In genomic region chr2:230636684-230637271, GRCh38 we compare ENCODE assay signal across 16 cellular contexts.
DNase-seq lines count a peak whose midpoint lies in the region; ATAC-seq, FAIRE-seq and TF ChIP-seq lines count a peak whose summit lies in the region.
"Had no signal": no experiment of that assay in that cellular context is flagged by ENCODE, and none has a peak within 500 bp of the region (broad histone marks: within the 10 kb centered on the region; RNA-seq: fewer than 3 reads in every experiment).

No MANE protein-coding gene starts in this region.

- no peaks in the 10 kb centered on the region for H3K9me3 ChIP-seq in GM12878 (replicated peaks; ENCODE audit: control insufficient read depth, insufficient read depth, low read length)
- H3K9me3 ChIP-seq: gastroesophageal sphincter, transverse colon had no signal

- BruUV-seq in GM12878 (replicated peaks; lab: Mats Ljungman, UMichigan), result no TSS peak

- no peaks in the 10 kb centered on the region for H3K79me2 ChIP-seq in GM12878 (ENCODE audit: control insufficient read depth, insufficient read depth, low read length)
- H3K79me2 ChIP-seq: parathyroid adenoma had no signal

- no peak overlapping the region for H3K4me3 Mint-ChIP-seq in activated CD4-positive, alpha-beta T cell treated with anti-CD3 and anti-CD28 coated beads for 36 hours

- 8% methylated on average over 6 of the region's 6 CpGs for WGBS in GM12878 (ENCODE audit: insufficient coverage, insufficient replicate concordance, low lambda C conversion rate, missing lambda C conversion rate)

- TF ChIP-seq POLR2A in GM12878 (IDR thresholded peaks at IDR 0.05; ENCODE audit: low read depth, low read length), result no peak

- in situ Hi-C loops in GM12878 (cut with MboI), result no loop called here

- no peaks in the 10 kb centered on the region for H3K27me3 ChIP-seq in GM12878 (replicated peaks in 1 of 2; ENCODE audit: control insufficient read depth in 2 of 2, insufficient read depth in 2 of 2, low read length in 1 of 2)
- H3K27me3 ChIP-seq: gastroesophageal sphincter, transverse colon had no signal

- H3K9me3 Mint-ChIP-seq in activated CD4-positive, alpha-beta T cell treated with anti-CD3 and anti-CD28 coated beads for 36 hours (ENCODE audit: low read depth), result no peaks in the 10 kb centered on the region

- POLR2A ChIA-PET in activated CD4-positive, alpha-beta T cell treated with anti-CD3 and anti-CD28 coated beads for 36 hours (lab: Charles Lee), result no interaction called here
- POLR2A ChIA-PET in GM12878 (lab: Charles Lee), result interaction anchor here (0.5 to 6.1 kb wide), 10 partner anchors 13 to 665 kb away, joined by 3 to 45 read pairs (median 6); no protein-coding TSS in a partner anchor

- peak overlapping the region; percentile 41; the same call in 1 of the 2 replicates for H2AFZ ChIP-seq in GM12878 (ENCODE audit: control insufficient read depth, low read depth, low read length)
- H2AFZ ChIP-seq: parathyroid adenoma had no signal

- H3K4me1 ChIP-seq in GM12878 (ENCODE audit: control insufficient read depth, insufficient read depth, low read length), result peaks cover 14% of the 10 kb centered on the region
- H3K4me1 ChIP-seq: gastroesophageal sphincter, parathyroid adenoma, transverse colon had no signal

- H3K27me3 Mint-ChIP-seq in activated CD4-positive, alpha-beta T cell treated with anti-CD3 and anti-CD28 coated beads for 36 hours, result no peaks in the 10 kb centered on the region

- H3K36me3 ChIP-seq in GM12878 (ENCODE audit: control insufficient read depth in 2 of 2, insufficient read depth in 2 of 2, low read length in 1 of 2), result no peaks in the 10 kb centered on the region
- H3K36me3 ChIP-seq: gastroesophageal sphincter, transverse colon had no signal

- RAD21 ChIA-PET in GM12878 (lab: Charles Lee; ENCODE audit: unreplicated experiment), result interaction anchor here (0.5 to 4.5 kb wide), 14 partner anchors 12 to 160 kb away, joined by 3 to 49 read pairs (median 8); no protein-coding TSS in a partner anchor

- peak overlapping the region; percentile 81 for H3K27ac Mint-ChIP-seq in activated CD4-positive, alpha-beta T cell treated with anti-CD3 and anti-CD28 coated beads for 36 hours

- no peaks in the 10 kb centered on the region for H3K36me3 Mint-ChIP-seq in activated CD4-positive, alpha-beta T cell treated with anti-CD3 and anti-CD28 coated beads for 36 hours (ENCODE audit: low read depth)

- intact Hi-C loops in activated CD4-positive, alpha-beta T cell treated with anti-CD3 and anti-CD28 coated beads for 36 hours (cut with DNase I, micrococcal nuclease), result no loop called here
- intact Hi-C loops in GM12878 (cut with micrococcal nuclease; ENCODE audit: unreplicated experiment), result loop anchor here (1.0 kb wide), 1 partner anchor 23 kb away; no protein-coding TSS in a partner anchor

- H3K4me3 ChIP-seq in GM12878, result no peak overlapping the region
- H3K4me3 ChIP-seq: gastroesophageal sphincter, transverse colon had no signal

- peak; percentile 30 for DNase-seq in activated CD4-positive, alpha-beta T cell treated with anti-CD3 and anti-CD28 coated beads for 36 hours
- DNase-seq in activated CD4-positive, alpha-beta T cell treated with anti-CD3 and anti-CD28 coated beads for 48 hours, result no peak
- no peak for DNase-seq in GM12878 (ENCODE audit: low read depth, low spot score)
- DNase-seq in epidermal melanocyte (ENCODE audit: insufficient read length, low spot score), result no peak
- DNase-seq in stimulated activated CD4-positive, alpha-beta T cell treated with anti-CD3 and anti-CD28 coated beads, Interleukin-15, amount 100 ng/mL, for 24 hours, result no peak
- no peak for DNase-seq in HCEC 1CT
- DNase-seq: kidney, NCI-H1694, NCI-H526 treated with DMSO at 0.1 percent for 48 hours, transverse colon had no signal

- FAIRE-seq in GM12878 (lab: Jason Lieb, UNC), result no peak
- FAIRE-seq: A204.1, kidney had no signal

- peak overlapping the region; percentile 2; the same call in 1 of the 2 replicates for H3K9ac ChIP-seq in GM12878 (ENCODE audit: control insufficient read depth, insufficient read depth, low read length)
- H3K9ac ChIP-seq: parathyroid adenoma had no signal

- no peak for TF ChIP-seq CTCF in GM12878 (IDR thresholded peaks at IDR 0.05 in 2 of 3, conservative IDR thresholded peaks at IDR 0.05 in 1 of 3; ENCODE audit: control insufficient read depth in 2 of 3, extremely low read depth in 1 of 3, insufficient read depth in 1 of 3, low read depth in 3 of 3, low read length in 3 of 3)

- SMC1A ChIA-PET in GM12878 (lab: Charles Lee; ENCODE audit: uncharacterized antibody, unreplicated experiment), result interaction anchor here (0.7 to 6.9 kb wide), 17 partner anchors 8 to 162 kb away, joined by 3 to 75 read pairs (median 6); no protein-coding TSS in a partner anchor

- CTCF ChIA-PET in activated CD4-positive, alpha-beta T cell treated with anti-CD3 and anti-CD28 coated beads for 36 hours (lab: Charles Lee), result interaction anchor here (0.9 to 1.6 kb wide), 3 partner anchors 16 to 157 kb away, joined by 3 to 4 read pairs (median 3); no protein-coding TSS in a partner anchor
- CTCF ChIA-PET in GM12878 (lab: Yijun Ruan, JAX), result interaction anchor here (0.6 to 3.1 kb wide), 8 partner anchors 12 to 162 kb away, joined by 3 to 11 read pairs (median 3); no protein-coding TSS in a partner anchor

- no peaks in the 10 kb centered on the region for H4K20me1 ChIP-seq in GM12878 (ENCODE audit: control insufficient read depth, insufficient read depth)

- H3K27ac ChIP-seq in GM12878 (ENCODE audit: control insufficient read depth, insufficient read depth), result peak overlapping the region; percentile 54
- H3K27ac ChIP-seq: gastroesophageal sphincter, parathyroid adenoma, RWPE1, transverse colon had no signal

- TF ChIP-seq EP300 in GM12878 (IDR thresholded peaks at IDR 0.05; ENCODE audit: borderline replicate concordance in 1 of 2, control insufficient read depth in 1 of 2, low read depth in 2 of 2, low read length in 2 of 2), result peak in 1 of 2 experiments; percentile 73; a peak in 2 of 4 replicates

- peaks cover 20% of the 10 kb centered on the region for H3K4me1 Mint-ChIP-seq in activated CD4-positive, alpha-beta T cell treated with anti-CD3 and anti-CD28 coated beads for 36 hours

- peak; percentile 75 for ATAC-seq in activated CD4-positive, alpha-beta T cell treated with anti-CD3 and anti-CD28 coated beads for 36 hours
- ATAC-seq in GM18861 (IDR thresholded peaks at IDR 0.05; ENCODE audit: unreplicated experiment) (peak; percentile 54), HG03378 (IDR thresholded peaks at IDR 0.05; ENCODE audit: unreplicated experiment) (peak; percentile 54), GM12878 (peak; percentile 70)
- ATAC-seq: gastroesophageal sphincter had no signal

- H3K4me2 ChIP-seq in GM12878 (ENCODE audit: control insufficient read depth, insufficient read depth), result peak overlapping the region; percentile 71

- TF ChIP-seq RAD21 in GM12878 (IDR thresholded peaks at IDR 0.05; ENCODE audit: insufficient read depth, low read depth, low read length), result no peak

TF ChIP-seq in GM12878, 131 proteins besides CTCF, POLR2A, EP300 and RAD21 (continues in another document):
- no peak for TF ChIP-seq SMAD1 (IDR thresholded peaks at IDR 0.05; ENCODE audit: low read depth, partially characterized antibody)
- TF ChIP-seq ASH2L (IDR thresholded peaks at IDR 0.05; ENCODE audit: borderline replicate concordance, low read depth), result 0 out of 2 replicates have a peak, but pooled peaks have one; percentile 58
- TF ChIP-seq TAF1 (IDR thresholded peaks at IDR 0.05; ENCODE audit: borderline replicate concordance, low read depth, low read length), result no peak
- no peak for TF ChIP-seq NBN (IDR thresholded peaks at IDR 0.05)
- TF ChIP-seq ZBTB4 (CRISPR knock-in tag; IDR thresholded peaks at IDR 0.05), result no peak
- no peak for TF ChIP-seq YBX1 (IDR thresholded peaks at IDR 0.05)
- peak; percentile 81 for TF ChIP-seq DPF2 (IDR thresholded peaks at IDR 0.05)
- no peak for TF ChIP-seq HSF1 (IDR thresholded peaks at IDR 0.05; ENCODE audit: low read depth, low read length)
- TF ChIP-seq HDAC6 (IDR thresholded peaks at IDR 0.05; ENCODE audit: unreplicated experiment), result no peak
- peak; percentile 34; the same call in 1 of the 2 replicates for TF ChIP-seq CBFB (IDR thresholded peaks at IDR 0.05; ENCODE audit: low read depth)
- TF ChIP-seq ZNF622 (IDR thresholded peaks at IDR 0.05), result no peak
- TF ChIP-seq IKZF2 (IDR thresholded peaks at IDR 0.05), result peak; percentile 72 to 81
- TF ChIP-seq SMC3 (IDR thresholded peaks at IDR 0.05; ENCODE audit: borderline replicate concordance, low read length), result no peak
